In the genomic region with DNA sequence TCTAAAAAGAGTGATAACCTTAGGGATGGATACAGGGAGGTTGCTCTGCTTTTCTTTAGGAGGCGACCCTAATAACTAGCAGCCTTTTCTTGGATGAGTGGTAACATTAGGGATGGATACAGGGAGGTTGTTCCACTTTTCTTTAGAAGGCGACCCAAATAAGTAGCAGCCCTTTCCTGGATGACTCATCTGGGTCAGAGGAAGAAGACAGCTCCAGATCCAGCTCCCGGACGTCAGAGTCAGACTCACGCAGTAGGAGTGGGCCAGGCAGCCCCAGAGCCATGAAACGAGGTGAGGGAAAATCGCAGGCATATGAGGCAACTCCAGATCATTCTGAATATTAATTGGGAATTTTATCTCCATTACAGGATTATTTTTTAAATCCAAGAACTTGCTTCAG, we compare ENCODE assay signal across 10 cellular contexts. TPM values are rescaled to one million over a fixed set of nuclear protein-coding genes. Genes with fewer than 3 reads are reported as not detected.
DNase-seq lines count a peak whose midpoint lies in the region; ATAC-seq and TF ChIP-seq lines count a peak whose summit lies in the region.
"Had no signal": no experiment of that assay in that cellular context is flagged by ENCODE, and none has a peak within 500 bp of the region (broad histone marks: within the 10 kb centered on the region; RNA-seq: fewer than 3 reads in every experiment).

No MANE protein-coding gene starts in this region.

- peaks cover 6% of the 10 kb centered on the region for H3K27me3 Mint-ChIP-seq in neural progenitor cell (ENCODE audit: insufficient read depth, low read depth)

- no peaks in the 10 kb centered on the region for H3K36me3 ChIP-seq in neural progenitor cell

- H3K27me3 ChIP-seq in foreskin keratinocyte (no peaks in the 10 kb centered on the region), neural progenitor cell (no peaks in the 10 kb centered on the region)

- no peaks in the 10 kb centered on the region for H3K9me3 ChIP-seq in neural progenitor cell (ENCODE audit: low read depth)

- no peaks in the 10 kb centered on the region for H4K20me1 ChIP-seq in neural progenitor cell (ENCODE audit: low read depth)

- TF ChIP-seq CTCF in foreskin keratinocyte (conservative IDR thresholded peaks at IDR 0.05) (no peak), neural progenitor cell (IDR thresholded peaks at IDR 0.05) (no peak)

- H3K4me1 ChIP-seq in foreskin keratinocyte (no peaks in the 10 kb centered on the region), neural progenitor cell (no peaks in the 10 kb centered on the region)

- H3K9me3 Mint-ChIP-seq in neural progenitor cell: no peaks in the 10 kb centered on the region

- no peak overlapping the region for H2AFZ ChIP-seq in neural progenitor cell (replicated peaks)

- H3K9ac ChIP-seq in neural progenitor cell: no peak overlapping the region

- no peak overlapping the region for H3K4me3 Mint-ChIP-seq in neural progenitor cell

- no peak overlapping the region for H3K27ac Mint-ChIP-seq in neural progenitor cell

- ATAC-seq in foreskin keratinocyte (peak; percentile 69), GM21381 (IDR thresholded peaks at IDR 0.05; ENCODE audit: unreplicated experiment) (no peak)

- DNase-seq in Daoy (ENCODE audit: low read depth) (peak; percentile 88), RPMI7951 (ENCODE audit: low read depth) (peak; percentile 75), foreskin keratinocyte (peak in 1 of 2 donors; percentile 18), renal cortical epithelial cell (ENCODE audit: low read depth) (peak; percentile 17), Ammon's horn (ENCODE audit: low spot score) (no peak), neural progenitor cell (ENCODE audit: low spot score) (no peak)
- DNase-seq in activated naive CD4-positive, alpha-beta T cell (lab: John Stamatoyannopoulos, UW): no peak
- DNase-seq: mesendoderm; stimulated activated CD4-positive, alpha-beta T cell treated with anti-CD3 and anti-CD28 coated beads, Interleukin-4, amount 100 ng/mL, for 4 hours had no signal

- H3K4me2 ChIP-seq in neural progenitor cell: no peak overlapping the region

- H3F3A ChIP-seq in neural progenitor cell (ENCODE audit: low read depth): no peaks in the 10 kb centered on the region

- no peaks in the 10 kb centered on the region for H3K79me2 ChIP-seq in neural progenitor cell (ENCODE audit: low read depth)

- H3K4me1 Mint-ChIP-seq in neural progenitor cell: no peaks in the 10 kb centered on the region

- no peaks in the 10 kb centered on the region for H3K36me3 Mint-ChIP-seq in neural progenitor cell

- no peak overlapping the region for H3K4me3 ChIP-seq in neural progenitor cell

- H3K27ac ChIP-seq in foreskin keratinocyte (no peak overlapping the region), neural progenitor cell (no peak overlapping the region)

RNA-seq across cellular contexts. Expression of a gene that starts 31.0 kb away (rescaled TPM):
- 0.12 and 1.3 TPM in 2 replicates for total RNA-seq in Daoy (2014; rRNA removed; shearing (Covaris generic))
- 6.4 and 7.0 TPM in 2 replicates for total RNA-seq in RPMI7951 (2014; rRNA removed; shearing (Covaris generic))
- total RNA-seq in foreskin keratinocyte (0.11 TPM in 1 of 2 replicates, not detected in the other), renal cortical epithelial cell (1.2 and 2.5 TPM in 2 replicates), neural progenitor cell (ENCODE audit: low replicate concordance) (0.12 TPM in 1 of 2 replicates, not detected in the other)
- 0.27 TPM in 1 of 2 replicates, not detected in the other for polyA plus RNA-seq in foreskin keratinocyte

Comparison
In these comparisons a context has a peak if more than half of its experiments do, and no peak if none do; other contexts are left out.
1. DNase-seq: peak in Daoy (single experiment), RPMI7951 (single experiment) and renal cortical epithelial cell (single experiment); none in activated naive CD4-positive, alpha-beta T cell (0 of 4), Ammon's horn (single experiment) and neural progenitor cell (single experiment).